In the genomic region with DNA sequence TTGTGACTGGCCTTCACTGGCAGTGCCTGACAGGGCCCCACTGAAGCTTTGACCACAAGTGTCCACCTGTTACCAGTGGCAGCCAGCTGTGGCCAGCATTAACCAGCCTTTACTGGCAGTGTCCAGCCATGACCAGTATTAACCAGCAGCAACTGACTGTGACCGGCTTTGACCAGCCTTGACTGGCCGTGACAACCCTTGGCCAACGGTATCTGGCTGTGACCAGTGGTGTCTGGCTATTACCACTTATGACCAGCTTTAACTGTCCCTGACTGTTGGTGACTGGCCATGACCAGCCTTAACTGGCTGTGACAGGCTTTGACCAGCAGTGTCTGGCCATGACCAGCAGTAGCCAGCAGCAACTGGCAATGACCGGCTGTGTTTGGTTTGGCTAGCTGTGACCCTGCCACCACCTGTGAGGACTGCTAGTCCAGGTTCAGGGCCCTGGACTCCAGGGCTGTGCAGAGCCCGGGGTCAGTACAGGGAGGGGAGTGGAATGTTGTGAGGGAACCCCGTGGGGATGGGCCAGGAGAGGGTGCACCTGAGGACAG, we compare ENCODE assay signal across 36 cellular contexts. TPM values are rescaled to one million over a fixed set of nuclear protein-coding genes. Genes with fewer than 3 reads are reported as not detected.
"Had no signal": no experiment of that assay in that cellular context is flagged by ENCODE, and none has a peak within 500 bp of the region (broad histone marks: within the 10 kb centered on the region; RNA-seq: fewer than 3 reads in every experiment).

No MANE protein-coding gene starts in this region.

- FAIRE-seq: small intestine, TTC549 had no signal

- H3K27ac ChIP-seq: esophagus muscularis mucosa, foreskin keratinocyte, heart left ventricle, lower lobe of right lung, neutrophil, ovary, sigmoid colon, WERI-Rb-1 had no signal

- H3K4me3 ChIP-seq: esophagus muscularis mucosa, heart left ventricle, lower lobe of right lung, ovary, sigmoid colon had no signal

- H3K27me3 ChIP-seq: esophagus muscularis mucosa, foreskin keratinocyte, heart left ventricle, neutrophil, ovary, sigmoid colon had no signal

- H3K9me3 ChIP-seq: lower lobe of right lung, neutrophil, ovary, sigmoid colon had no signal

- H3K36me3 ChIP-seq: ovary had no signal

- DNase-seq: activated CD4-positive, alpha-beta memory T cell treated with anti-CD3 and anti-CD28 coated beads for 36 hours; activated CD4-positive, alpha-beta T cell treated with anti-CD3 and anti-CD28 coated beads, Interleukin-2, amount 10 ng/mL, durations not matched to agents 24 days and 14 days; activated CD4-positive, CD25-positive, alpha-beta regulatory T cell treated with anti-CD3 and anti-CD28 coated beads, Interleukin-2, amount 50 U/mL, for 72 hours; activated CD8-positive, alpha-beta memory T cell treated with anti-CD3 and anti-CD28 coated beads, Interleukin-2, amount 50 U/mL, for 4 hours; activated gamma-delta T cell treated with Interleukin-2 at 50 U/mL for 16 hours; activated naive CD4-positive, alpha-beta T cell treated with anti-CD3 and anti-CD28 coated beads, Interleukin-2, amount 50 U/mL, for 16 hours; activated T-cell treated with anti-CD3 and anti-CD28 coated beads, Interleukin-2, amount 50 U/mL, for 4 hours; amniotic stem cell; caudate nucleus; endodermal cell; foreskin keratinocyte; heart left ventricle; hypothalamus; immature natural killer cell; lower lobe of right lung; mesenchymal stem cell; ovary; retina; sigmoid colon; small intestine; stimulated activated CD4-positive, alpha-beta T cell treated with anti-CD3 and anti-CD28 coated beads, Interleukin-4, amount 100 ng/mL, for 24 hours; stimulated activated naive CD8-positive, alpha-beta T cell treated with anti-CD3 and anti-CD28 coated beads, Interleukin-15, amount 100 ng/mL, for 72 hours; substantia nigra; WERI-Rb-1 had no signal

- ATAC-seq: activated T-cell treated with anti-CD3 and anti-CD28 coated beads, Interleukin-2, amount 50 U/mL, for 4 hours; activated T-helper 17 cell treated with anti-CD3 and anti-CD28 coated beads, Interleukin-2, amount 50 U/mL, for 72 hours; foreskin keratinocyte; heart left ventricle; natural killer cell treated with Interleukin-12 subunit alpha and Interleukin-12 subunit beta and Interleukin-15 and Interleukin-18, amount 100 ng/mL, for 72 hours; stimulated activated effector memory CD8-positive, alpha-beta T cell treated with anti-CD3 and anti-CD28 coated beads, Interleukin-12 subunit alpha, Interleukin-12 subunit beta, amount 100 ng/mL, for 72 hours; stimulated activated naive CD8-positive, alpha-beta T cell treated with anti-CD3 and anti-CD28 coated beads, Interleukin-15, amount 100 ng/mL, for 72 hours had no signal

- H3K4me1 ChIP-seq: foreskin keratinocyte, lower lobe of right lung had no signal

RNA-seq across cellular contexts. Expression of gene CKM, which starts 32.2 kb away (rescaled TPM):
- total RNA-seq: activated CD4-positive, alpha-beta memory T cell treated with anti-CD3 and anti-CD28 coated beads for 36 hours; activated CD4-positive, alpha-beta T cell treated with anti-CD3 and anti-CD28 coated beads, Interleukin-2, amount 10 ng/mL, durations not matched to agents 24 days and 14 days; activated CD8-positive, alpha-beta memory T cell treated with anti-CD3 and anti-CD28 coated beads for 36 hours; activated T-cell treated with anti-CD3 and anti-CD28 coated beads, Interleukin-2, amount 50 U/mL, for 4 hours; activated T-helper 17 cell treated with anti-CD3 and anti-CD28 coated beads, Interleukin-2, amount 50 U/mL, for 72 hours; chondrocyte; foreskin keratinocyte; kidney epithelial cell; mononuclear cell; progenitor cell of endocrine pancreas; T-helper 1 cell treated with Interleukin-12 subunit alpha and Interleukin-12 subunit beta and Interleukin-4 antibody, amounts not matched to agents 30 ng/mL and 1 ng/mL, for 36 hours had no signal
- polyA plus RNA-seq: foreskin keratinocyte, immature natural killer cell had no signal

RNA-seq across cellular contexts. Expression of gene EXOC3L2, which starts 45.2 kb away (rescaled TPM):
- total RNA-seq: activated CD4-positive, alpha-beta memory T cell treated with anti-CD3 and anti-CD28 coated beads for 36 hours; activated CD4-positive, alpha-beta T cell treated with anti-CD3 and anti-CD28 coated beads, Interleukin-2, amount 10 ng/mL, durations not matched to agents 24 days and 14 days; activated CD8-positive, alpha-beta memory T cell treated with anti-CD3 and anti-CD28 coated beads for 36 hours; activated T-cell treated with anti-CD3 and anti-CD28 coated beads, Interleukin-2, amount 50 U/mL, for 4 hours; activated T-helper 17 cell treated with anti-CD3 and anti-CD28 coated beads, Interleukin-2, amount 50 U/mL, for 72 hours; kidney epithelial cell; natural killer cell treated with Interleukin-12 subunit alpha and Interleukin-12 subunit beta and Interleukin-15 and Interleukin-18, amount 100 ng/mL, for 72 hours; progenitor cell of endocrine pancreas; T-helper 1 cell treated with Interleukin-12 subunit alpha and Interleukin-12 subunit beta and Interleukin-4 antibody, amounts not matched to agents 30 ng/mL and 1 ng/mL, for 36 hours had no signal
- polyA plus RNA-seq: immature natural killer cell had no signal

RNA-seq across cellular contexts. Expression of gene KLC3, which starts 50.1 kb away (rescaled TPM):
- total RNA-seq: activated CD4-positive, alpha-beta memory T cell treated with anti-CD3 and anti-CD28 coated beads for 36 hours; activated CD4-positive, alpha-beta T cell treated with anti-CD3 and anti-CD28 coated beads, Interleukin-2, amount 10 ng/mL, durations not matched to agents 24 days and 14 days; activated CD8-positive, alpha-beta memory T cell treated with anti-CD3 and anti-CD28 coated beads for 36 hours; activated T-cell treated with anti-CD3 and anti-CD28 coated beads, Interleukin-2, amount 50 U/mL, for 4 hours; esophagus muscularis mucosa; natural killer cell treated with Interleukin-12 subunit alpha and Interleukin-12 subunit beta and Interleukin-15 and Interleukin-18, amount 100 ng/mL, for 72 hours; sigmoid colon; T-helper 1 cell treated with Interleukin-12 subunit alpha and Interleukin-12 subunit beta and Interleukin-4 antibody, amounts not matched to agents 30 ng/mL and 1 ng/mL, for 36 hours had no signal
- polyA plus RNA-seq: immature natural killer cell, small intestine had no signal
